1 cellular context compared by ENCODE assay signal in the genomic region with DNA sequence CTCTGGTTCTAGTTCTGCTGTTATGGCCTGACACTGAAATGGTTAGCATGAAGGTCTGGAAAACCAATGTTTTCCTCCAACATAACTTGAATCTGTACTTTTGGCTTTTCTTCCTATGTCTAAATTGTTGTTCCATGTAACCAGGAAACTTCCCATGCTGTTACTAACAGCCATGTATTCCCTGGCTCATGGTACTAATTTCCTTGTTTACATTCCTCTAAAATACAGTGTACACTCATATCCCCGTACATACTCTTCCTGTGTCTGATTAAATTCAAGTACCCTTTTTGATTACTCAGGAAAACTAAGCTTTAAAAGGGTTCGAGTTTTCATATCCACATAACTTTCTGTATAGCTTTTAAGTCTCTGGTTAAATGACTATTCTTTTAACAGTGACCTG.
TF ChIP-seq lines count a peak whose summit lies in the region.

No MANE protein-coding gene starts in this region.

TF ChIP-seq in K562, 482 proteins besides CTCF, POLR2A, EP300 and RAD21:
- TF ChIP-seq ELF1 (tag; IDR thresholded peaks at IDR 0.05) = no peak
- 0 out of 2 replicates have a peak, but pooled peaks have one; percentile 19 for TF ChIP-seq C11orf30 (IDR thresholded peaks at IDR 0.05; ENCODE audit: low read depth)
- TF ChIP-seq SIRT6 (IDR thresholded peaks at IDR 0.05; ENCODE audit: low read depth, low read length) = no peak
- 0 out of 2 replicates have a peak, but pooled peaks have one; percentile 6 for TF ChIP-seq ZNF316 (IDR thresholded peaks at IDR 0.05)
- TF ChIP-seq CHCHD3 (CRISPR knock-in tag; IDR thresholded peaks at IDR 0.05) = no peak
- no peak for TF ChIP-seq PPARD (CRISPR knock-in tag; IDR thresholded peaks at IDR 0.05)
- no peak for TF ChIP-seq SIN3A (IDR thresholded peaks at IDR 0.05; ENCODE audit: borderline replicate concordance in 2 of 2, control insufficient read depth in 1 of 2, low read depth in 2 of 2, low read length in 2 of 2)
- no peak for TF ChIP-seq U2AF2 (optimal IDR thresholded peaks at IDR 0.05; ENCODE audit: low read depth, low read length)
- TF ChIP-seq HNRNPL (IDR thresholded peaks at IDR 0.05; ENCODE audit: low read depth, low read length) = no peak
